Comparison of ENCODE assay signal across 1 cellular context in the genomic region with DNA sequence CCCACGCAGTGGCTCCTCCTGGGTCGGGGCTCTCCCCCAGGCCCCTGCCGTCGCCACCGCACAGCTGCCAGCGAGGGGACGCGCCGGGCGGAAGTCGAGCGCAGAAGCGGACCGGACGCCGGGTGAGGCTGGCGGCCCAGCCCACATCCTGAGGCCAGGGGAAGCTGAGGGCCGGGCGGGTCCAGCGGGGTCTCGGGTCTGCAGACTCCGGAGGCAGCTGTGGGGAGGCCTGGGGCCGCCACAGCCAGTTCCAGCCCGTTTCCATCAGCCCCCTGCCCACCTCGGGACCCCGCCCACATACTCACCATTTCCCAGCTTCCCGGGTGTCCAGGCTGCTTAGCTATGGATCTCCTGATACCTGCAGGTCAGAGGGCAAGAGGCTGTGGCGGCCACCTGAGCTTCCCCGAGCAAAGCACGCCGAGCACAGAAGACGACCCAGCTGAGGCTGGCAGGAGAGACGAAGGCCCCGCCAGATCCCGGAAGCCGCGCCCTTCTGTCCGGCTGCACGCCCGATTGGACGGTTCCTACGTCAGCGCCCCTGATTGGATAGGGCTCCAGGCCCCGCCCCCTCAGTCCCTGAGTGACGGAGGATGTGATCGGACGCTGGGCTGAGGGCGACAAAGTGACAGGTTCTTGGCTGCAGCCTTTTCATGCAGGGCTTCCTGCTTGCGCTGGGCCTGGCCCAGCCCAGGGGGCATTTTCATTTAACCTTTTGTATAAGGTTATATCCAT.
TF ChIP-seq lines count a peak whose summit lies in the region.

No MANE protein-coding gene starts in this region.

TF ChIP-seq in HepG2, 621 proteins besides CTCF, POLR2A, EP300 and RAD21 (continued from another document and continues in another):
- TF ChIP-seq, protein P1, sequence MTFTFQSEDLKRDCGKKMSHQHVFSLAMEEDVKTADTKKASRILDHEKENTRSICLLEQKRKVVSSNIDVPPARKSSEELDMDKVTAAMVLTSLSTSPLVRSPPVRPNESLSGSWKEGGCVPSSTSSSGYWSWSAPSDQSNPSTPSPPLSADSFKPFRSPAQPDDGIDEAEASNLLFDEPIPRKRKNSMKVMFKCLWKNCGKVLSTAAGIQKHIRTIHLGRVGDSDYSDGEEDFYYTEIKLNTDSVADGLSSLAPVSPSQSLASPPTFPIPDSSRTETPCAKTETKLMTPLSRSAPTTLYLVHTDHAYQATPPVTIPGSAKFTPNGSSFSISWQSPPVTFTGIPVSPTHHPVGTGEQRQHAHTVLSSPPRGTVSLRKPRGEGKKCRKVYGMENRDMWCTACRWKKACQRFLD (CRISPR knock-in tag; IDR thresholded peaks at IDR 0.05; ENCODE audit: borderline replicate concordance): peak; percentile 42; the same call in 1 of the 2 replicates
- TF ChIP-seq GLI4 (CRISPR knock-in tag; IDR thresholded peaks at IDR 0.05; ENCODE audit: borderline replicate concordance) (peak; percentile 75; the same call in 1 of the 2 replicates), HIVEP1 (CRISPR knock-in tag; IDR thresholded peaks at IDR 0.05) (peak; percentile 50; the same call in 1 of the 2 replicates), ZNF556 (CRISPR knock-in tag; IDR thresholded peaks at IDR 0.05; ENCODE audit: borderline replicate concordance) (no peak), ZNF816 (CRISPR knock-in tag; IDR thresholded peaks at IDR 0.05; ENCODE audit: borderline replicate concordance) (0 out of 2 replicates have a peak, but pooled peaks have one; percentile 48), GATAD1 (CRISPR knock-in tag; IDR thresholded peaks at IDR 0.05) (peak; percentile 22; the same call in 1 of the 2 replicates), MXD4 (CRISPR knock-in tag; IDR thresholded peaks at IDR 0.05) (peak; percentile 65; the same call in 1 of the 2 replicates), SP2 (CRISPR knock-in tag; IDR thresholded peaks at IDR 0.05) (peak; percentile 75), ZNF780A (CRISPR knock-in tag; IDR thresholded peaks at IDR 0.05) (0 out of 2 replicates have a peak, but pooled peaks have one; percentile 69), ONECUT2 (CRISPR knock-in tag; IDR thresholded peaks at IDR 0.05) (no peak), SPEN (CRISPR knock-in tag; IDR thresholded peaks at IDR 0.05; ENCODE audit: low read depth) (peak; percentile 40; the same call in 1 of the 2 replicates), RFXANK (CRISPR knock-in tag; IDR thresholded peaks at IDR 0.05) (0 out of 2 replicates have a peak, but pooled peaks have one; percentile 53), EED (CRISPR knock-in tag; IDR thresholded peaks at IDR 0.05) (0 out of 2 replicates have a peak, but pooled peaks have one; percentile 34), MTF2 (CRISPR knock-in tag; IDR thresholded peaks at IDR 0.05; ENCODE audit: borderline replicate concordance) (no peak), TCF7 (IDR thresholded peaks at IDR 0.05; ENCODE audit: low read depth) (no peak), ZNF264 (CRISPR knock-in tag; IDR thresholded peaks at IDR 0.05) (no peak), RARG (CRISPR knock-in tag; IDR thresholded peaks at IDR 0.05; ENCODE audit: low read depth) (no peak), ZNF749 (CRISPR knock-in tag; IDR thresholded peaks at IDR 0.05; ENCODE audit: borderline replicate concordance) (no peak), PRPF4 (IDR thresholded peaks at IDR 0.05; ENCODE audit: low read depth, low read length, poor library complexity, severe bottlenecking) (no peak), ELF4 (CRISPR knock-in tag; IDR thresholded peaks at IDR 0.05; ENCODE audit: borderline replicate concordance) (peak; percentile 84; the same call in 1 of the 2 replicates), REL (CRISPR knock-in tag; conservative IDR thresholded peaks at IDR 0.05) (0 out of 2 replicates have a peak, but pooled peaks have one; percentile 46), ZNF333 (CRISPR knock-in tag; IDR thresholded peaks at IDR 0.05; ENCODE audit: borderline replicate concordance) (peak; percentile 85; the same call in 1 of the 2 replicates), NR2C2 (CRISPR knock-in tag; IDR thresholded peaks at IDR 0.05; ENCODE audit: borderline replicate concordance) (peak; percentile 58), HOXA5 (CRISPR knock-in tag; IDR thresholded peaks at IDR 0.05) (no peak), ZNF354B (CRISPR knock-in tag; IDR thresholded peaks at IDR 0.05) (no peak)
- TF ChIP-seq, protein P2, sequence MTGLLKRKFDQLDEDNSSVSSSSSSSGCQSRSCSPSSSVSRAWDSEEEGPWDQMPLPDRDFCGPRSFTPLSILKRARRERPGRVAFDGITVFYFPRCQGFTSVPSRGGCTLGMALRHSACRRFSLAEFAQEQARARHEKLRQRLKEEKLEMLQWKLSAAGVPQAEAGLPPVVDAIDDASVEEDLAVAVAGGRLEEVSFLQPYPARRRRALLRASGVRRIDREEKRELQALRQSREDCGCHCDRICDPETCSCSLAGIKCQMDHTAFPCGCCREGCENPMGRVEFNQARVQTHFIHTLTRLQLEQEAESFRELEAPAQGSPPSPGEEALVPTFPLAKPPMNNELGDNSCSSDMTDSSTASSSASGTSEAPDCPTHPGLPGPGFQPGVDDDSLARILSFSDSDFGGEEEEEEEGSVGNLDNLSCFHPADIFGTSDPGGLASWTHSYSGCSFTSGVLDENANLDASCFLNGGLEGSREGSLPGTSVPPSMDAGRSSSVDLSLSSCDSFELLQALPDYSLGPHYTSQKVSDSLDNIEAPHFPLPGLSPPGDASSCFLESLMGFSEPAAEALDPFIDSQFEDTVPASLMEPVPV (CRISPR knock-in tag; IDR thresholded peaks at IDR 0.05): 0 out of 2 replicates have a peak, but pooled peaks have one; percentile 58
- TF ChIP-seq, protein P3, sequence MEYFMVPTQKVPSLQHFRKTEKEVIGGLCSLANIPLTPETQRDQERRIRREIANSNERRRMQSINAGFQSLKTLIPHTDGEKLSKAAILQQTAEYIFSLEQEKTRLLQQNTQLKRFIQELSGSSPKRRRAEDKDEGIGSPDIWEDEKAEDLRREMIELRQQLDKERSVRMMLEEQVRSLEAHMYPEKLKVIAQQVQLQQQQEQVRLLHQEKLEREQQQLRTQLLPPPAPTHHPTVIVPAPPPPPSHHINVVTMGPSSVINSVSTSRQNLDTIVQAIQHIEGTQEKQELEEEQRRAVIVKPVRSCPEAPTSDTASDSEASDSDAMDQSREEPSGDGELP (IDR thresholded peaks at IDR 0.05; ENCODE audit: borderline replicate concordance, low read depth): peak; percentile 84
- TF ChIP-seq, protein P4, sequence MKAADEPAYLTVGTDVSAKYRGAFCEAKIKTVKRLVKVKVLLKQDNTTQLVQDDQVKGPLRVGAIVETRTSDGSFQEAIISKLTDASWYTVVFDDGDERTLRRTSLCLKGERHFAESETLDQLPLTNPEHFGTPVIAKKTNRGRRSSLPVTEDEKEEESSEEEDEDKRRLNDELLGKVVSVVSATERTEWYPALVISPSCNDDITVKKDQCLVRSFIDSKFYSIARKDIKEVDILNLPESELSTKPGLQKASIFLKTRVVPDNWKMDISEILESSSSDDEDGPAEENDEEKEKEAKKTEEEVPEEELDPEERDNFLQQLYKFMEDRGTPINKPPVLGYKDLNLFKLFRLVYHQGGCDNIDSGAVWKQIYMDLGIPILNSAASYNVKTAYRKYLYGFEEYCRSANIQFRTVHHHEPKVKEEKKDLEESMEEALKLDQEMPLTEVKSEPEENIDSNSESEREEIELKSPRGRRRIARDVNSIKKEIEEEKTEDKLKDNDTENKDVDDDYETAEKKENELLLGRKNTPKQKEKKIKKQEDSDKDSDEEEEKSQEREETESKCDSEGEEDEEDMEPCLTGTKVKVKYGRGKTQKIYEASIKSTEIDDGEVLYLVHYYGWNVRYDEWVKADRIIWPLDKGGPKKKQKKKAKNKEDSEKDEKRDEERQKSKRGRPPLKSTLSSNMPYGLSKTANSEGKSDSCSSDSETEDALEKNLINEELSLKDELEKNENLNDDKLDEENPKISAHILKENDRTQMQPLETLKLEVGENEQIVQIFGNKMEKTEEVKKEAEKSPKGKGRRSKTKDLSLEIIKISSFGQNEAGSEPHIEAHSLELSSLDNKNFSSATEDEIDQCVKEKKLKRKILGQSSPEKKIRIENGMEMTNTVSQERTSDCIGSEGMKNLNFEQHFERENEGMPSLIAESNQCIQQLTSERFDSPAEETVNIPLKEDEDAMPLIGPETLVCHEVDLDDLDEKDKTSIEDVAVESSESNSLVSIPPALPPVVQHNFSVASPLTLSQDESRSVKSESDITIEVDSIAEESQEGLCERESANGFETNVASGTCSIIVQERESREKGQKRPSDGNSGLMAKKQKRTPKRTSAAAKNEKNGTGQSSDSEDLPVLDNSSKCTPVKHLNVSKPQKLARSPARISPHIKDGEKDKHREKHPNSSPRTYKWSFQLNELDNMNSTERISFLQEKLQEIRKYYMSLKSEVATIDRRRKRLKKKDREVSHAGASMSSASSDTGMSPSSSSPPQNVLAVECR (CRISPR knock-in tag; IDR thresholded peaks at IDR 0.05; ENCODE audit: borderline replicate concordance): peak; percentile 99
- TF ChIP-seq, protein P5, sequence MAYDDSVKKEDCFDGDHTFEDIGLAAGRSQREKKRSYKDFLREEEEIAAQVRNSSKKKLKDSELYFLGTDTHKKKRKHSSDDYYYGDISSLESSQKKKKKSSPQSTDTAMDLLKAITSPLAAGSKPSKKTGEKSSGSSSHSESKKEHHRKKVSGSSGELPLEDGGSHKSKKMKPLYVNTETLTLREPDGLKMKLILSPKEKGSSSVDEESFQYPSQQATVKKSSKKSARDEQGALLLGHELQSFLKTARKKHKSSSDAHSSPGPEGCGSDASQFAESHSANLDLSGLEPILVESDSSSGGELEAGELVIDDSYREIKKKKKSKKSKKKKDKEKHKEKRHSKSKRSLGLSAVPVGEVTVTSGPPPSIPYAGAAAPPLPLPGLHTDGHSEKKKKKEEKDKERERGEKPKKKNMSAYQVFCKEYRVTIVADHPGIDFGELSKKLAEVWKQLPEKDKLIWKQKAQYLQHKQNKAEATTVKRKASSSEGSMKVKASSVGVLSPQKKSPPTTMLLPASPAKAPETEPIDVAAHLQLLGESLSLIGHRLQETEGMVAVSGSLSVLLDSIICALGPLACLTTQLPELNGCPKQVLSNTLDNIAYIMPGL (CRISPR knock-in tag; IDR thresholded peaks at IDR 0.05; ENCODE audit: borderline replicate concordance in 1 of 2, low read depth in 1 of 2): peak in 1 of 2 experiments; percentile 55; a peak in 1 of 4 replicates
- TF ChIP-seq, protein P6, sequence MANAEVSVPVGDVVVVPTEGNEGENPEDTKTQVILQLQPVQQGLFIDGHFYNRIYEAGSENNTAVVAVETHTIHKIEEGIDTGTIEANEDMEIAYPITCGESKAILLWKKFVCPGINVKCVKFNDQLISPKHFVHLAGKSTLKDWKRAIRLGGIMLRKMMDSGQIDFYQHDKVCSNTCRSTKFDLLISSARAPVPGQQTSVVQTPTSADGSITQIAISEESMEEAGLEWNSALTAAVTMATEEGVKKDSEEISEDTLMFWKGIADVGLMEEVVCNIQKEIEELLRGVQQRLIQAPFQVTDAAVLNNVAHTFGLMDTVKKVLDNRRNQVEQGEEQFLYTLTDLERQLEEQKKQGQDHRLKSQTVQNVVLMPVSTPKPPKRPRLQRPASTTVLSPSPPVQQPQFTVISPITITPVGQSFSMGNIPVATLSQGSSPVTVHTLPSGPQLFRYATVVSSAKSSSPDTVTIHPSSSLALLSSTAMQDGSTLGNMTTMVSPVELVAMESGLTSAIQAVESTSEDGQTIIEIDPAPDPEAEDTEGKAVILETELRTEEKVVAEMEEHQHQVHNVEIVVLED (CRISPR knock-in tag; IDR thresholded peaks at IDR 0.05; ENCODE audit: borderline replicate concordance): peak; percentile 61; the same call in 1 of the 2 replicates
- TF ChIP-seq, protein P7, sequence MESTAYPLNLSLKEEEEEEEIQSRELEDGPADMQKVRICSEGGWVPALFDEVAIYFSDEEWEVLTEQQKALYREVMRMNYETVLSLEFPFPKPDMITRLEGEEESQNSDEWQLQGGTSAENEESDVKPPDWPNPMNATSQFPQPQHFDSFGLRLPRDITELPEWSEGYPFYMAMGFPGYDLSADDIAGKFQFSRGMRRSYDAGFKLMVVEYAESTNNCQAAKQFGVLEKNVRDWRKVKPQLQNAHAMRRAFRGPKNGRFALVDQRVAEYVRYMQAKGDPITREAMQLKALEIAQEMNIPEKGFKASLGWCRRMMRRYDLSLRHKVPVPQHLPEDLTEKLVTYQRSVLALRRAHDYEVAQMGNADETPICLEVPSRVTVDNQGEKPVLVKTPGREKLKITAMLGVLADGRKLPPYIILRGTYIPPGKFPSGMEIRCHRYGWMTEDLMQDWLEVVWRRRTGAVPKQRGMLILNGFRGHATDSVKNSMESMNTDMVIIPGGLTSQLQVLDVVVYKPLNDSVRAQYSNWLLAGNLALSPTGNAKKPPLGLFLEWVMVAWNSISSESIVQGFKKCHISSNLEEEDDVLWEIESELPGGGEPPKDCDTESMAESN (CRISPR knock-in tag; conservative IDR thresholded peaks at IDR 0.05): 0 out of 2 replicates have a peak, but pooled peaks have one; percentile 45
- TF ChIP-seq, protein P8, sequence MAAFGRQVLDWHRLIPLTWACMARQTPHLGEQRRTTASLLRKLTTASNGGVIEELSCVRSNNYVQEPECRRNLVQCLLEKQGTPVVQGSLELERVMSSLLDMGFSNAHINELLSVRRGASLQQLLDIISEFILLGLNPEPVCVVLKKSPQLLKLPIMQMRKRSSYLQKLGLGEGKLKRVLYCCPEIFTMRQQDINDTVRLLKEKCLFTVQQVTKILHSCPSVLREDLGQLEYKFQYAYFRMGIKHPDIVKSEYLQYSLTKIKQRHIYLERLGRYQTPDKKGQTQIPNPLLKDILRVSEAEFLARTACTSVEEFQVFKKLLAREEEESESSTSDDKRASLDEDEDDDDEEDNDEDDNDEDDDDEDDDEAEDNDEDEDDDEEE (CRISPR knock-in tag; IDR thresholded peaks at IDR 0.05): 0 out of 2 replicates have a peak, but pooled peaks have one; percentile 82
- TF ChIP-seq, protein P9, sequence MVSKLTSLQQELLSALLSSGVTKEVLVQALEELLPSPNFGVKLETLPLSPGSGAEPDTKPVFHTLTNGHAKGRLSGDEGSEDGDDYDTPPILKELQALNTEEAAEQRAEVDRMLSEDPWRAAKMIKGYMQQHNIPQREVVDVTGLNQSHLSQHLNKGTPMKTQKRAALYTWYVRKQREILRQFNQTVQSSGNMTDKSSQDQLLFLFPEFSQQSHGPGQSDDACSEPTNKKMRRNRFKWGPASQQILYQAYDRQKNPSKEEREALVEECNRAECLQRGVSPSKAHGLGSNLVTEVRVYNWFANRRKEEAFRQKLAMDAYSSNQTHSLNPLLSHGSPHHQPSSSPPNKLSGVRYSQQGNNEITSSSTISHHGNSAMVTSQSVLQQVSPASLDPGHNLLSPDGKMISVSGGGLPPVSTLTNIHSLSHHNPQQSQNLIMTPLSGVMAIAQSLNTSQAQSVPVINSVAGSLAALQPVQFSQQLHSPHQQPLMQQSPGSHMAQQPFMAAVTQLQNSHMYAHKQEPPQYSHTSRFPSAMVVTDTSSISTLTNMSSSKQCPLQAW (CRISPR knock-in tag; IDR thresholded peaks at IDR 0.05): peak; percentile 46; the same call in 1 of the 2 replicates
